Comparison of ENCODE assay signal across 26 cellular contexts in genomic region chr11:120091121-120091520, GRCh38. TPM values are rescaled to one million over a fixed set of nuclear protein-coding genes. Genes with fewer than 3 reads are reported as not detected.
DNase-seq lines count a peak whose midpoint lies in the region; ATAC-seq and TF ChIP-seq lines count a peak whose summit lies in the region.
"Had no signal": no experiment of that assay in that cellular context is flagged by ENCODE, and none has a peak within 500 bp of the region (broad histone marks: within the 10 kb centered on the region; RNA-seq: fewer than 3 reads in every experiment).

No MANE protein-coding gene starts in this region.

- intact Hi-C loops in Right ventricle myocardium superior (cut with DNase I) = no loop called here
- intact Hi-C loops in left ventricle myocardium inferior (cut with micrococcal nuclease) = no loop called here
- intact Hi-C loops in dorsolateral prefrontal cortex (cut with DNase I) = no loop called here

- DNase-seq in Right ventricle myocardium superior (no peak), left ventricle myocardium inferior (no peak), dorsolateral prefrontal cortex (no peak), suprapubic skin (ENCODE audit: low spot score in 2 of 2) (no peak), NCI-H2227 treated with DMSO at 0.1 percent for 48 hours (lab: John Stamatoyannopoulos, UW) (no peak), HuH-7.5 (ENCODE audit: low spot score) (no peak)
- no peak for DNase-seq in stimulated activated CD4-positive, alpha-beta T cell treated with anti-CD3 and anti-CD28 coated beads, Interleukin-2, amount 100 ng/mL, for 24 hours
- DNase-seq: 8988T, ACHN, BE2C, Calu3, DMS79 treated with DMSO at 0.1 percent for 48 hours, GF-D8, MV-4-11, NCI-H1105, NCI-H1436 treated with DMSO at 0.1 percent for 48 hours, NCI-H187 treated with DMSO at 0.1 percent for 48 hours, NCI-H2107, NCI-H446, NCI-H524 treated with DMSO at 0.1 percent for 48 hours, NCI-H774 had no signal

- peak; percentile 20 for ATAC-seq in Right ventricle myocardium superior (ENCODE audit: poor library complexity)
- ATAC-seq: HCT116, HepG2, K562 had no signal

- H3K4me1 ChIP-seq in left ventricle myocardium inferior (peaks cover 9% of the 10 kb centered on the region), suprapubic skin (peaks cover 14% of the 10 kb centered on the region)
- H3K4me1 ChIP-seq: BE2C had no signal

- H3K4me3 ChIP-seq in left ventricle myocardium inferior (no peak overlapping the region), dorsolateral prefrontal cortex (no peak overlapping the region), suprapubic skin (no peak overlapping the region)
- H3K4me3 ChIP-seq: K562 had no signal

- H3K27me3 ChIP-seq in left ventricle myocardium inferior (ENCODE audit: low read depth) (peaks cover under 1% of the 10 kb centered on the region), dorsolateral prefrontal cortex (no peaks in the 10 kb centered on the region), suprapubic skin (no peaks in the 10 kb centered on the region)
- H3K27me3 ChIP-seq: BE2C had no signal

- no peaks in the 10 kb centered on the region for H3K9me3 ChIP-seq in left ventricle myocardium inferior (replicated peaks)
- no peaks in the 10 kb centered on the region for H3K9me3 ChIP-seq in suprapubic skin
- H3K9me3 ChIP-seq: BE2C had no signal

- TF ChIP-seq CTCF in left ventricle myocardium inferior (IDR thresholded peaks at IDR 0.05; ENCODE audit: borderline replicate concordance) (no peak), dorsolateral prefrontal cortex (IDR thresholded peaks at IDR 0.05 in 54 of 56, conservative IDR thresholded peaks at IDR 0.05 in 2 of 56; ENCODE audit: low read depth in 1 of 56, partially characterized antibody in 56 of 56) (no peak), suprapubic skin (IDR thresholded peaks at IDR 0.05) (no peak)

- H3K36me3 ChIP-seq in left ventricle myocardium inferior (no peaks in the 10 kb centered on the region), suprapubic skin (no peaks in the 10 kb centered on the region)
- H3K36me3 ChIP-seq: BE2C had no signal

- no peak for TF ChIP-seq EP300 in suprapubic skin (IDR thresholded peaks at IDR 0.05)

- no peak for TF ChIP-seq POLR2A in suprapubic skin (IDR thresholded peaks at IDR 0.05)

- H3K27ac ChIP-seq in left ventricle myocardium inferior (replicated peaks) (no peak overlapping the region), dorsolateral prefrontal cortex (peak overlapping the region; percentile 86 to 100 (median 98)), suprapubic skin (peak overlapping the region; percentile 54)

- WGBS in suprapubic skin = 71% methylated on average over 1 of the region's 1 CpG

RNA-seq across cellular contexts. Expression of gene TRIM29, which starts 46.8 kb away (rescaled TPM):
- not detected for total RNA-seq in Right ventricle myocardium superior
- not detected for total RNA-seq in left ventricle myocardium inferior
- total RNA-seq in dorsolateral prefrontal cortex = 1 to 10 TPM in 71 of 120 experiments, under 1 TPM in 35, not detected in 14; 0.22 to 6.4 (median 1.4) TPM
- total RNA-seq in suprapubic skin = 1,000 to 10,000 TPM; 1,248 to 1,527 (median 1,455) TPM
- total RNA-seq: HT1080, LHCN-M2 had no signal

Comparison
In these comparisons a context has a peak if more than half of its experiments do, and no peak if none do; other contexts are left out.
1. RNA of gene TRIM29, which starts 46.8 kb away (total RNA-seq): 1,248 to 1,527 TPM in suprapubic skin; 0.22 to 6.4 TPM in dorsolateral prefrontal cortex, not detected in Right ventricle myocardium superior (single experiment) and not detected in left ventricle myocardium inferior (single experiment); every median in the first group is over 100 times any median in the second.